Comparison of ENCODE assay signal across 9 cellular contexts in the genomic region with DNA sequence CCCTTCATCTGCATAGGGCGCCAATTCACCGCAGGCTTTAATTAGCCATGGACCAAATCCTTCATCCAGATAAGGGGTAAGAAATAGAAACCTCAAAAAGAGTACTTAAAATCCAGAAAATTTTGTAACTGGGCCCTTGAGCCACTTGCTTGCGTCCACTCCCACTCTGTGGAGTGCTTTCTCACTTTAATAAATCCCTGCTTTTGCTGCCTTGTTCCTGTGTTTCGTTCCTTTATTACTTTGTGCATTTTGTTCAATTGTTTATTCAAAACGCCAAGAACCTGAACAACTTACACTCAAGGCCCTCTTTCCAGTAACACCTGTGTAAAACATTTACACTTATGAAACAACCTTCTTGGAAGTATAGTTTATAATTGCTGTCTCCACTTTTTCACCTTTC.
"Had no signal": no experiment of that assay in that cellular context is flagged by ENCODE, and none has a peak within 500 bp of the region (broad histone marks: within the 10 kb centered on the region; RNA-seq: fewer than 3 reads in every experiment).

No MANE protein-coding gene starts in this region.

- H3K4me1 ChIP-seq: HAP-1 had no signal

- H3K9me3 Mint-ChIP-seq: HFFc6 had no signal

- FAIRE-seq: HTR-8/SVneo, K562 had no signal

- H3K36me3 ChIP-seq: HAP-1 had no signal

- H3K4me3 Mint-ChIP-seq: HFFc6 had no signal

- H3K27ac Mint-ChIP-seq: HFFc6 had no signal

- ATAC-seq: HCT116, K562 had no signal

- H3K4me3 ChIP-seq: HAP-1, K562 had no signal

- H3K9me3 ChIP-seq: HAP-1 had no signal

- DNase-seq: GOT3, H7, HFFc6, IMR-90, KG1 had no signal
